Comparison of ENCODE assay signal across 10 cellular contexts in the genomic region with DNA sequence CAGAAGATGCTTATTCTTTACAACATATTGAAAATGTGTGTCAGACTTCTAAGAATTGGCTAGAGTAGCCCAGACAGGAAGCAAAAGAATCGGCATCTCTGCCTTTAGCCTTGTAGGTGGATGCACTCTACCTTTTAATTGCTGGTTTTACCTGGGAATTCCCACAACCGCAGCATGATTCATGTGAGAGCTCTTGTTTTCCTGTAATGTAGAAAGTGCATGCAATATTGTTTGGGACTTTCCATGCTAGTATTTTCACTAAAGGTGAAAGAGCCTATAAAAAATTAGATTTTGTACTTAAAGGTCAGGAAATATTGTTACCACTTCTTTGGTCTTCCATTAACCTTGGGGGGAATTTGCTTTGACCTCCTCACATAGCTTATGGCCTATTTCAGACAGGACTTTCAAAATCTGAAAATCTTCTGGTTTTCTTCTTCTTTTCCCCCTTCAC.
DNase-seq lines count a peak whose midpoint lies in the region; ATAC-seq and TF ChIP-seq lines count a peak whose summit lies in the region.
"Had no signal": no experiment of that assay in that cellular context is flagged by ENCODE, and none has a peak within 500 bp of the region (broad histone marks: within the 10 kb centered on the region; RNA-seq: fewer than 3 reads in every experiment).

No MANE protein-coding gene starts in this region.

- H3K4me3 ChIP-seq in epithelial cell of esophagus (ENCODE audit: low read length), result no peak overlapping the region
- H3K4me3 ChIP-seq in Caco-2 (ENCODE audit: low read depth, low read length), result no peak overlapping the region
- H3K4me3 ChIP-seq: prostate gland had no signal

- POLR2A ChIA-PET in Caco-2 (lab: Charles Lee), result no interaction called here

- H3K36me3 ChIP-seq in Caco-2 (ENCODE audit: control insufficient read depth, insufficient read depth, low read length), result no peaks in the 10 kb centered on the region
- H3K36me3 ChIP-seq: prostate gland had no signal

- CTCF ChIA-PET in Caco-2 (lab: Charles Lee), result no interaction called here

- no peaks in the 10 kb centered on the region for H3K27me3 ChIP-seq in Caco-2 (replicated peaks; ENCODE audit: control insufficient read depth, insufficient read depth, low read length)

- no peaks in the 10 kb centered on the region for H3K4me1 ChIP-seq in Caco-2
- H3K4me1 ChIP-seq: prostate gland had no signal

- no peaks in the 10 kb centered on the region for H3K27me3 Mint-ChIP-seq in Caco-2 (ENCODE audit: insufficient read depth, unreplicated experiment)

- no peak overlapping the region for H3K4me3 Mint-ChIP-seq in Caco-2 (ENCODE audit: unreplicated experiment)

- no peaks in the 10 kb centered on the region for H3K36me3 Mint-ChIP-seq in Caco-2 (ENCODE audit: insufficient read depth, unreplicated experiment)

- H3K9me3 Mint-ChIP-seq in Caco-2 (ENCODE audit: unreplicated experiment), result no peaks in the 10 kb centered on the region

- DNase-seq in epithelial cell of esophagus (ENCODE audit: low read depth) (peak; percentile 91), MV-4-11 (lab: John Stamatoyannopoulos, UW) (no peak), dermis blood vessel endothelial cell (no peak), Caco-2 (no peak), anterior cingulate cortex (lab: John Stamatoyannopoulos, UW) (no peak)
- DNase-seq: DND-41 had no signal

- no peaks in the 10 kb centered on the region for H3K4me1 Mint-ChIP-seq in Caco-2 (ENCODE audit: low read depth, unreplicated experiment)

- intact Hi-C loops in Caco-2 (cut with micrococcal nuclease; ENCODE audit: unreplicated experiment), result no loop called here

- peak; percentile 70 for ATAC-seq in GM18517 (IDR thresholded peaks at IDR 0.05; ENCODE audit: unreplicated experiment)
- peak; percentile 56 for ATAC-seq in GM21526 (IDR thresholded peaks at IDR 0.05; ENCODE audit: low FRiP score, unreplicated experiment)
- ATAC-seq in HG03521 (IDR thresholded peaks at IDR 0.05; ENCODE audit: unreplicated experiment), result peak; percentile 31

- no peak overlapping the region for H3K27ac Mint-ChIP-seq in Caco-2 (ENCODE audit: unreplicated experiment)

- TF ChIP-seq CTCF in epithelial cell of esophagus (IDR thresholded peaks at IDR 0.05; ENCODE audit: insufficient read depth, low read depth, low read length, missing control alignments) (no peak), Caco-2 (IDR thresholded peaks at IDR 0.05; ENCODE audit: insufficient read depth in 1 of 2, low read depth in 1 of 2, low read length in 1 of 2, severe bottlenecking in 1 of 2, unreplicated experiment in 1 of 2) (no peak)

- H3K9me3 ChIP-seq in Caco-2, result no peaks in the 10 kb centered on the region
- H3K9me3 ChIP-seq: prostate gland had no signal

- no TSS peak for BruUV-seq in Caco-2 (replicated peaks; lab: Mats Ljungman, UMichigan)
